Comparison of ENCODE assay signal across 27 cellular contexts in genomic region chr3:177992993-177993969, GRCh38.
"Had no signal": no experiment of that assay in that cellular context is flagged by ENCODE, and none has a peak within 500 bp of the region (broad histone marks: within the 10 kb centered on the region; RNA-seq: fewer than 3 reads in every experiment).

No MANE protein-coding gene starts in this region.

- H3K27me3 ChIP-seq: brain microvascular endothelial cell, right atrium auricular region, uterus had no signal

- H3K27me3 Mint-ChIP-seq: activated naive CD8-positive, alpha-beta T cell treated with anti-CD3 and anti-CD28 coated beads for 36 hours; naive thymus-derived CD8-positive, alpha-beta T cell had no signal

- ATAC-seq: activated T-cell treated with anti-CD3 and anti-CD28 coated beads, Interleukin-2, amount 50 U/mL, for 72 hours; left colon; naive thymus-derived CD8-positive, alpha-beta T cell; WTC11 had no signal

- H3K27ac ChIP-seq: brain microvascular endothelial cell, right atrium auricular region, thoracic aorta, uterus had no signal

- H3K4me3 ChIP-seq: right atrium auricular region, thoracic aorta, uterus had no signal

- H3K9me3 ChIP-seq: right atrium auricular region, thoracic aorta, uterus had no signal

- H3K4me3 Mint-ChIP-seq: activated naive CD8-positive, alpha-beta T cell treated with anti-CD3 and anti-CD28 coated beads for 36 hours; activated T-cell treated with anti-CD3 and anti-CD28 coated beads, Interleukin-2, amount 50 U/mL, for 72 hours; immature natural killer cell; naive thymus-derived CD8-positive, alpha-beta T cell; neural crest cell; WTC11 had no signal

- H3K27ac Mint-ChIP-seq: activated T-cell treated with anti-CD3 and anti-CD28 coated beads, Interleukin-2, amount 50 U/mL, for 72 hours; immature natural killer cell; WTC11 had no signal

- H3K36me3 ChIP-seq: brain microvascular endothelial cell, right atrium auricular region, thoracic aorta, uterus had no signal

- H3K36me3 Mint-ChIP-seq: immature natural killer cell; naive thymus-derived CD8-positive, alpha-beta T cell; WTC11 had no signal

- FAIRE-seq: astrocyte, endothelial cell of umbilical vein had no signal

- H3K9me3 Mint-ChIP-seq: immature natural killer cell, neural crest cell, WTC11 had no signal

- H3K4me1 Mint-ChIP-seq: immature natural killer cell, WTC11 had no signal

- H3K4me1 ChIP-seq: right atrium auricular region, uterus had no signal

- DNase-seq: activated CD4-positive, alpha-beta T cell treated with anti-CD3 and anti-CD28 coated beads for 1 hour; activated effector memory CD4-positive, alpha-beta T cell treated with Interleukin-2 at 50 U/mL for 16 hours; activated naive CD4-positive, alpha-beta T cell treated with Interleukin-2 at 50 U/mL for 16 hours; activated naive CD8-positive, alpha-beta T cell treated with anti-CD3 and anti-CD28 coated beads for 36 hours; activated T-cell treated with anti-CD3 and anti-CD28 coated beads for 4 hours; activated T-cell treated with anti-CD3 and anti-CD28 coated beads, Interleukin-2, amount 50 U/mL, for 72 hours; amniotic stem cell; brain microvascular endothelial cell; central memory CD4-positive, alpha-beta T cell; foreskin fibroblast; head of caudate nucleus; hypothalamus; immature natural killer cell; kidney; left colon; naive thymus-derived CD8-positive, alpha-beta T cell; nucleus accumbens; stimulated activated CD4-positive, alpha-beta T cell treated with anti-CD3 and anti-CD28 coated beads, Interleukin-15, amount 100 ng/mL, for 24 hours; stimulated activated naive CD4-positive, alpha-beta T cell treated with Interleukin-2 at 50 U/mL for 16 hours; T-helper 2 cell; uterus had no signal
